Comparison of ENCODE assay signal across 8 cellular contexts in the genomic region with DNA sequence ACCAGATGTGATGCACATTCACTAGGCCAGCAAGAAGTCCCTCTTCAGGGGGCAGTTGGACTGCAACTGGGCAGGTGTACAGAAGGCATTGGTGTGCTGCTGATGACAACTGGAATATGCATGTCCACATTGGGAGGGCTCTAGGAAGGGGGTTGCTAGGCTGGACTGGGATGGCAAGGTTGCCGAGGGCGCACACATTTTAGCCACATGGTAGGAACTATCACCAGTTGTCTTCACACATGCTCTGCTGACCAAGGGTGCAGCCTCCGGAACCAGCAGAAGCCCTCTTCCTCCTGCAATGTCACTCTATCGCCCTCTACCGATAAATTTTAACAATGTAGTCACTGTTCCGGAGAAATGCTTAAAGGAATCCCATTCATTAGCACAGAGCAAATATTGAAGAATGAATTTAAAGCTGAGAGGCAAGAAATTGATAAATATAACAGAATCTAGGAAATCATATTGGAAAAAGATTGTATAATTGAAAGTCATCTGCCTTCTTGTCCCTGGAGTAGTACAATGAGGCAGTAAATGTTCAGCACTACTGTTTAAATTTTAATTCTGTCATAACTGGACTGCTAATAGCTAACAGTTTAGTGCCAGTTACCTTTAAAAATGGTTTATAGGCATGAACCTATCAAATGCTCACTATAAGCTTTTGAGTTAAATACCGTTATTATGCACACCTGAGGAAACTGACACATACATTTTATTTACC. TPM values are rescaled to one million over a fixed set of nuclear protein-coding genes. Genes with fewer than 3 reads are reported as not detected.
DNase-seq lines count a peak whose midpoint lies in the region; ATAC-seq and TF ChIP-seq lines count a peak whose summit lies in the region.

No MANE protein-coding gene starts in this region.

- ATAC-seq in GM21381 (IDR thresholded peaks at IDR 0.05; ENCODE audit: unreplicated experiment) (peak; percentile 92), HG03565 (IDR thresholded peaks at IDR 0.05; ENCODE audit: unreplicated experiment) (peak; percentile 95)
- ATAC-seq in activated CD8-positive, alpha-beta T cell treated with anti-CD3 and anti-CD28 coated beads for 36 hours: peak; percentile 88

- no peaks in the 10 kb centered on the region for H3K36me3 Mint-ChIP-seq in activated CD8-positive, alpha-beta T cell treated with anti-CD3 and anti-CD28 coated beads for 36 hours (ENCODE audit: low read depth)

- in situ Hi-C loops in G401 (cut with HindIII; ENCODE audit: low sequenced_read_pairs): no loop called here

- POLR2A ChIA-PET in activated CD8-positive, alpha-beta T cell treated with anti-CD3 and anti-CD28 coated beads for 36 hours (lab: Charles Lee): interaction anchor here (0.7 to 0.9 kb wide), 2 partner anchors 18 to 23 kb away, joined by 3 to 4 read pairs; a partner anchor contains a TSS

- no peak overlapping the region for H3K27ac ChIP-seq in neutrophil

- TF ChIP-seq CTCF in activated CD8-positive, alpha-beta T cell treated with anti-CD3 and anti-CD28 coated beads for 36 hours (IDR thresholded peaks at IDR 0.05): peak; percentile 92
- TF ChIP-seq CTCF in fibroblast of villous mesenchyme (IDR thresholded peaks at IDR 0.05; ENCODE audit: insufficient read depth, low read depth, low read length): peak; percentile 87
- TF ChIP-seq CTCF in neutrophil (IDR thresholded peaks at IDR 0.05): peak; percentile 51

- no peak overlapping the region for H3K4me3 Mint-ChIP-seq in activated CD8-positive, alpha-beta T cell treated with anti-CD3 and anti-CD28 coated beads for 36 hours

- H3K9me3 ChIP-seq in neutrophil: no peaks in the 10 kb centered on the region

- intact Hi-C loops in activated CD8-positive, alpha-beta T cell treated with anti-CD3 and anti-CD28 coated beads for 36 hours (cut with micrococcal nuclease): loop anchor here (5.0 kb wide), 1 partner anchor 39 kb away; no protein-coding TSS in a partner anchor

- CTCF ChIA-PET in activated CD8-positive, alpha-beta T cell treated with anti-CD3 and anti-CD28 coated beads for 36 hours (lab: Charles Lee): interaction anchor here (0.6 to 3.1 kb wide), 40 partner anchors 10 to 681 kb away, joined by 3 to 42 read pairs (median 5); a partner anchor contains a TSS

- no peaks in the 10 kb centered on the region for H3K9me3 Mint-ChIP-seq in activated CD8-positive, alpha-beta T cell treated with anti-CD3 and anti-CD28 coated beads for 36 hours

- H3K4me3 ChIP-seq in fibroblast of villous mesenchyme (ENCODE audit: low read depth, low read length) (no peak overlapping the region), neutrophil (ENCODE audit: low read depth in 1 of 2, low read length in 1 of 2) (no peak overlapping the region)

- H3K27me3 Mint-ChIP-seq in activated CD8-positive, alpha-beta T cell treated with anti-CD3 and anti-CD28 coated beads for 36 hours: peaks cover 6% of the 10 kb centered on the region

- no peaks in the 10 kb centered on the region for H3K36me3 ChIP-seq in neutrophil

- H3K4me1 ChIP-seq in neutrophil (ENCODE audit: control insufficient read depth in 1 of 2, insufficient read depth in 1 of 2, low read depth in 1 of 2, low read length in 1 of 2): no peaks in the 10 kb centered on the region

- DNase-seq in G401 (ENCODE audit: low spot score) (peak; percentile 79), NCI-H774 (lab: John Stamatoyannopoulos, UW) (peak; percentile 58), fibroblast of villous mesenchyme (ENCODE audit: low read depth) (peak; percentile 75), 8988T (no peak)
- peak; percentile 41 for DNase-seq in activated CD8-positive, alpha-beta T cell treated with anti-CD3 and anti-CD28 coated beads for 36 hours

- H3K27ac Mint-ChIP-seq in activated CD8-positive, alpha-beta T cell treated with anti-CD3 and anti-CD28 coated beads for 36 hours: no peak overlapping the region

- no peaks in the 10 kb centered on the region for H3K4me1 Mint-ChIP-seq in activated CD8-positive, alpha-beta T cell treated with anti-CD3 and anti-CD28 coated beads for 36 hours (ENCODE audit: low read depth)

- H3K27me3 ChIP-seq in neutrophil: no peaks in the 10 kb centered on the region

RNA-seq across cellular contexts. Expression of a gene that starts 22.6 kb away (rescaled TPM):
- total RNA-seq in G401 (2014; rRNA removed; shearing (Covaris generic)): 8.0 and 9.1 TPM in 2 replicates
- total RNA-seq in activated CD8-positive, alpha-beta T cell treated with anti-CD3 and anti-CD28 coated beads for 36 hours: 1 to 10 TPM; 4.5 to 6.6 TPM
- total RNA-seq in fibroblast of villous mesenchyme: 7.7 and 7.8 TPM in 2 replicates
